8 cellular contexts compared by ENCODE assay signal in genomic region chr2:180520206-180520605, GRCh38.
DNase-seq lines count a peak whose midpoint lies in the region; ATAC-seq and TF ChIP-seq lines count a peak whose summit lies in the region.
"Had no signal": no experiment of that assay in that cellular context is flagged by ENCODE, and none has a peak within 500 bp of the region (broad histone marks: within the 10 kb centered on the region; RNA-seq: fewer than 3 reads in every experiment).

No MANE protein-coding gene starts in this region.

- H3K4me1 ChIP-seq in mammary epithelial cell (ENCODE audit: insufficient read depth, low read length) = peaks cover 38% of the 10 kb centered on the region

- BruUV-seq in mammary epithelial cell (replicated peaks; lab: Mats Ljungman, UMichigan) = no TSS peak

- H4K20me1 ChIP-seq in mammary epithelial cell (ENCODE audit: insufficient read depth, low read length) = no peaks in the 10 kb centered on the region

- peak; percentile 46 for DNase-seq in ELR (ENCODE audit: low read depth)
- peak; percentile 40 for DNase-seq in NCI-H1092 treated with DMSO at 0.1 percent for 48 hours (lab: John Stamatoyannopoulos, UW)
- peak; percentile 36 for DNase-seq in mammary epithelial cell
- peak; percentile 32 for DNase-seq in mucosa of gallbladder (ENCODE audit: low spot score)

- H3K27ac ChIP-seq in mammary epithelial cell (ENCODE audit: insufficient read depth, low read depth, low read length) = no peak overlapping the region
- H3K27ac ChIP-seq: RWPE1 had no signal

- no peak overlapping the region for H3K4me3 ChIP-seq in mammary epithelial cell (replicated peaks in 1 of 3; ENCODE audit: insufficient read depth in 1 of 3, low read depth in 2 of 3, low read length in 3 of 3)

- CTCF ChIA-PET in mammary epithelial cell (lab: Charles Lee; ENCODE audit: low non-redundant PET) = no interaction called here

- H3K9me3 ChIP-seq in mammary epithelial cell (replicated peaks; ENCODE audit: insufficient read depth, low read length) = no peaks in the 10 kb centered on the region

- H3K79me2 ChIP-seq in mammary epithelial cell (ENCODE audit: insufficient read depth, low read length) = no peaks in the 10 kb centered on the region

- TF ChIP-seq CTCF in mammary epithelial cell (conservative IDR thresholded peaks at IDR 0.05 in 1 of 2, IDR thresholded peaks at IDR 0.05 in 1 of 2; ENCODE audit: extremely low read depth in 1 of 2, insufficient read depth in 1 of 2, low read depth in 1 of 2, low read length in 2 of 2) = peak in 1 of 2 donors; percentile 46

- no peak overlapping the region for H3K9ac ChIP-seq in mammary epithelial cell (ENCODE audit: insufficient read depth, low read length)

- peak overlapping the region; percentile 28 for H2AFZ ChIP-seq in mammary epithelial cell (ENCODE audit: low read depth, low read length)

- no peaks in the 10 kb centered on the region for H3K27me3 ChIP-seq in mammary epithelial cell (ENCODE audit: insufficient read depth, low read length)

- H3K36me3 ChIP-seq in mammary epithelial cell (ENCODE audit: insufficient read depth, low read length) = no peaks in the 10 kb centered on the region

- in situ Hi-C loops in mammary epithelial cell (cut with MboI; ENCODE audit: low sequenced_read_pairs in 2 of 2) = no loop called here

- dilution Hi-C loops in mammary epithelial cell (cut with HindIII; ENCODE audit: low sequenced_read_pairs) = no loop called here

- intact Hi-C loops in mammary epithelial cell (cut with micrococcal nuclease) = loop anchor here (1.0 to 2.0 kb wide), 2 partner anchors 461 to 538 kb away; partner anchors contain the start of gene UBE2E3

- ATAC-seq in HG03520 (IDR thresholded peaks at IDR 0.05; ENCODE audit: unreplicated experiment) (no peak), GM21717 (IDR thresholded peaks at IDR 0.05; ENCODE audit: unreplicated experiment) (no peak), HG02852 (IDR thresholded peaks at IDR 0.05; ENCODE audit: unreplicated experiment) (no peak)

- no peak overlapping the region for H3K4me2 ChIP-seq in mammary epithelial cell (ENCODE audit: insufficient read depth, low read depth, low read length)
